ENCODE assay signal across 21 cellular contexts in genomic region chrX:121746105-121746504, GRCh38.
A peak's percentile ranks its signal among the peaks of the same experiment; 100 is the strongest.
DNase-seq lines count a peak whose midpoint lies in the region; ATAC-seq, FAIRE-seq and TF ChIP-seq lines count a peak whose summit lies in the region.
"Had no signal": no experiment of that assay in that cellular context is flagged by ENCODE, and none has a peak within 500 bp of the region (broad histone marks: within the 10 kb centered on the region; RNA-seq: fewer than 3 reads in every experiment).

No MANE protein-coding gene starts in this region.

- H4K20me1 ChIP-seq in K562 (replicated peaks; ENCODE audit: control insufficient read depth, insufficient read depth, low read length) = no peaks in the 10 kb centered on the region
- H4K20me1 ChIP-seq: BLaER1 treated with 17β-estradiol and CSF1 and Interleukin-3, amounts not matched to agents 10 nM and 100 nM had no signal

- intact Hi-C loops in K562 (cut with micrococcal nuclease) = no loop called here

- no peaks in the 10 kb centered on the region for H3K36me3 Mint-ChIP-seq in stimulated activated effector memory CD8-positive, alpha-beta T cell treated with anti-CD3 and anti-CD28 coated beads, Interleukin-12 subunit alpha, Interleukin-12 subunit beta, amount 100 ng/mL, for 72 hours
- H3K36me3 Mint-ChIP-seq: CD8-positive, alpha-beta T cell had no signal

- TF ChIP-seq CTCF in K562 (IDR thresholded peaks at IDR 0.05 in 2 of 3, conservative IDR thresholded peaks at IDR 0.05 in 1 of 3; ENCODE audit: insufficient read depth in 2 of 3, low read depth in 1 of 3, low read length in 3 of 3) = no peak

- no peak for TF ChIP-seq POLR2A in K562 (conservative IDR thresholded peaks at IDR 0.05)

- no peaks in the 10 kb centered on the region for H3K4me1 Mint-ChIP-seq in stimulated activated effector memory CD8-positive, alpha-beta T cell treated with anti-CD3 and anti-CD28 coated beads, Interleukin-12 subunit alpha, Interleukin-12 subunit beta, amount 100 ng/mL, for 72 hours
- H3K4me1 Mint-ChIP-seq: B cell had no signal

- 11% methylated on average over 2 of the region's 2 CpGs for WGBS in K562 (ENCODE audit: insufficient coverage, low coverage, missing lambda C conversion rate)

- no peak overlapping the region for H2AFZ ChIP-seq in K562 (ENCODE audit: low read depth, low read length)

- H3K27ac ChIP-seq in K562 (ENCODE audit: extremely low read depth, low read depth, low read length) = no peak overlapping the region
- H3K27ac ChIP-seq: 22Rv1; A549; BLaER1 treated with 17β-estradiol and CSF1 and Interleukin-3, amounts not matched to agents 10 nM and 100 nM; C4-2B had no signal

- no peaks in the 10 kb centered on the region for H3K79me2 ChIP-seq in K562 (ENCODE audit: control insufficient read depth, insufficient read depth, low read length)

- no peak overlapping the region for H3K9ac ChIP-seq in K562 (ENCODE audit: insufficient read depth in 1 of 2, low read depth in 2 of 2, low read length in 2 of 2)
- H3K9ac ChIP-seq: BLaER1 treated with 17β-estradiol and CSF1 and Interleukin-3, amounts not matched to agents 10 nM and 100 nM had no signal

- H3K4me3 Mint-ChIP-seq in stimulated activated effector memory CD8-positive, alpha-beta T cell treated with anti-CD3 and anti-CD28 coated beads, Interleukin-12 subunit alpha, Interleukin-12 subunit beta, amount 100 ng/mL, for 72 hours = no peak overlapping the region
- H3K4me3 Mint-ChIP-seq: B cell; CD4-positive, alpha-beta T cell; CD8-positive, alpha-beta T cell had no signal

- H3K4me3 ChIP-seq in K562 = no peak overlapping the region
- H3K4me3 ChIP-seq: A549; BLaER1 treated with 17β-estradiol and CSF1 and Interleukin-3, amounts not matched to agents 10 nM and 100 nM had no signal

- no peak for TF ChIP-seq EP300 in K562 (IDR thresholded peaks at IDR 0.05; ENCODE audit: low read length)

- no peaks in the 10 kb centered on the region for H3K9me1 ChIP-seq in K562 (ENCODE audit: control insufficient read depth, insufficient read depth, low read length)

- no peaks in the 10 kb centered on the region for H3K27me3 ChIP-seq in K562 (ENCODE audit: control insufficient read depth in 2 of 2, insufficient read depth in 2 of 2, low read length in 2 of 2)
- H3K27me3 ChIP-seq: BLaER1 treated with 17β-estradiol and CSF1 and Interleukin-3, amounts not matched to agents 10 nM and 100 nM had no signal

- H3K36me3 ChIP-seq in K562 (ENCODE audit: control insufficient read depth, insufficient read depth, low read length) = no peaks in the 10 kb centered on the region
- H3K36me3 ChIP-seq: BLaER1 treated with 17β-estradiol and CSF1 and Interleukin-3, amounts not matched to agents 10 nM and 100 nM had no signal

- no peak for TF ChIP-seq RAD21 in K562 (CRISPR knock-in tag; conservative IDR thresholded peaks at IDR 0.05 in 1 of 2, IDR thresholded peaks at IDR 0.05 in 1 of 2)

- BruUV-seq in K562 (replicated peaks; lab: Mats Ljungman, UMichigan) = no TSS peak

- no peak overlapping the region for H3K27ac Mint-ChIP-seq in stimulated activated effector memory CD8-positive, alpha-beta T cell treated with anti-CD3 and anti-CD28 coated beads, Interleukin-12 subunit alpha, Interleukin-12 subunit beta, amount 100 ng/mL, for 72 hours
- H3K27ac Mint-ChIP-seq: B cell; CD4-positive, alpha-beta T cell; CD8-positive, alpha-beta T cell had no signal

- POLR2A ChIA-PET in K562 (lab: Yijun Ruan, JAX) = no interaction called here

- H3K9me3 ChIP-seq in K562 (replicated peaks; ENCODE audit: control insufficient read depth, insufficient read depth, low read depth, low read length) = no peaks in the 10 kb centered on the region
- H3K9me3 ChIP-seq: A549, Caco-2 had no signal

- in situ Hi-C loops in K562 (cut with MboI) = no loop called here

- peaks cover 3% of the 10 kb centered on the region for H3K9me3 Mint-ChIP-seq in stimulated activated effector memory CD8-positive, alpha-beta T cell treated with anti-CD3 and anti-CD28 coated beads, Interleukin-12 subunit alpha, Interleukin-12 subunit beta, amount 100 ng/mL, for 72 hours
- H3K9me3 Mint-ChIP-seq: CD4-positive, alpha-beta T cell; CD8-positive, alpha-beta T cell had no signal

- CTCF ChIA-PET in K562 (lab: Yijun Ruan, JAX; ENCODE audit: low intra/inter-chr PET ratio) = no interaction called here

- peak; percentile 18 for DNase-seq in DMS53 (lab: John Stamatoyannopoulos, UW)
- DNase-seq in DMS53 treated with DMSO at 0.1 percent for 48 hours (lab: John Stamatoyannopoulos, UW; ENCODE audit: unreplicated experiment) = no peak
- DNase-seq in K562 (ENCODE audit: extremely low read depth in 1 of 4, low spot score in 3 of 4) = no peak
- DNase-seq in stimulated activated effector memory CD8-positive, alpha-beta T cell treated with anti-CD3 and anti-CD28 coated beads, Interleukin-12 subunit alpha, Interleukin-12 subunit beta, amount 100 ng/mL, for 72 hours (ENCODE audit: low spot score in 2 of 2) = no peak
- DNase-seq in T1000 (lab: John Stamatoyannopoulos, UW) = no peak
- DNase-seq: AML-193; Caco-2; Calu3; CD4-positive, alpha-beta T cell; CD8-positive, alpha-beta T cell; DMS79 treated with DMSO at 0.1 percent for 48 hours; GF-D8 had no signal

- no peak for FAIRE-seq in K562 (lab: Jason Lieb, UNC)
- FAIRE-seq: D721Med, G401.6, GM12891, GM19239 had no signal

- ATAC-seq in K562 = no peak
- no peak for ATAC-seq in stimulated activated effector memory CD8-positive, alpha-beta T cell treated with anti-CD3 and anti-CD28 coated beads, Interleukin-12 subunit alpha, Interleukin-12 subunit beta, amount 100 ng/mL, for 72 hours
- ATAC-seq: A549; CD8-positive, alpha-beta T cell had no signal

- H3K4me1 ChIP-seq in K562 (replicated peaks in 1 of 2; ENCODE audit: control insufficient read depth in 2 of 2, insufficient read depth in 2 of 2, low read length in 2 of 2) = no peaks in the 10 kb centered on the region
- H3K4me1 ChIP-seq: A549; BLaER1 treated with 17β-estradiol and CSF1 and Interleukin-3, amounts not matched to agents 10 nM and 100 nM; Caco-2 had no signal

- no peak overlapping the region for H3K4me2 ChIP-seq in K562 (ENCODE audit: insufficient read depth, low read length)
- H3K4me2 ChIP-seq: A549; BLaER1 treated with 17β-estradiol and CSF1 and Interleukin-3, amounts not matched to agents 10 nM and 100 nM had no signal

TF ChIP-seq in K562, 482 proteins besides CTCF, POLR2A, EP300 and RAD21 (continues in another document):
- TF ChIP-seq ZNF766 (CRISPR knock-in tag; conservative IDR thresholded peaks at IDR 0.05) (peak; percentile 96), ZNF316 (IDR thresholded peaks at IDR 0.05) (peak; percentile 26; the same call in 1 of the 2 replicates), HMGN3 (IDR thresholded peaks at IDR 0.05; ENCODE audit: borderline replicate concordance, extremely low read depth, insufficient read length, low read depth, low read length) (no peak), ZNF830 (CRISPR knock-in tag; IDR thresholded peaks at IDR 0.05) (no peak)
